23 cellular contexts compared by ENCODE assay signal in the genomic region with DNA sequence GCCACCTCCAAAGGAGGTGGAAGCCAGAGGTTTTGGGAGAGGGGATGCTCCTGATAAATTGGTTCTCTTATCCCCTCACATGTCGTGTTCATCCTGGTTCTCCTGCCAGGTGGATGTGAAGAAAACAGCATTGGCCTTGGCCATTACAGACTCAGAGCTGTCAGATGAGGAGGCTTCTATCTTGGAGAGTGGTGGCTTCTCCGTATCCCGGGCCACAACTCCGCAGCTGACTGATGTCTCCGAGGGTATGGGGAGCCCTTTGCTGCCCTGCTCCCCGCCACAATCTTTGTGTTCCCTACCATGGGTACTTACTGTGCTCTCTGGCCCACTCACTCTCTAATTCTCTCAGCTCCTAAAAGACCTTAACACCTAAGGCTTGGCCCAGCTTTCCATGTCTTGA. TPM values are rescaled to one million over a fixed set of nuclear protein-coding genes. Genes with fewer than 3 reads are reported as not detected.
DNase-seq lines count a peak whose midpoint lies in the region; ATAC-seq, FAIRE-seq and TF ChIP-seq lines count a peak whose summit lies in the region.
"Had no signal": no experiment of that assay in that cellular context is flagged by ENCODE, and none has a peak within 500 bp of the region (broad histone marks: within the 10 kb centered on the region; RNA-seq: fewer than 3 reads in every experiment).

No MANE protein-coding gene starts in this region.

- H3K4me1 ChIP-seq in kidney (ENCODE audit: control insufficient read depth in 1 of 2, insufficient read depth in 1 of 2, low read depth in 1 of 2, low read length in 2 of 2) = peaks cover 13 to 14% of the 10 kb centered on the region in 2 donors

- TF ChIP-seq CTCF in CD4-positive, alpha-beta T cell (IDR thresholded peaks at IDR 0.05) = no peak
- TF ChIP-seq CTCF in neural crest cell (conservative IDR thresholded peaks at IDR 0.05) = no peak
- TF ChIP-seq CTCF in kidney (IDR thresholded peaks at IDR 0.05; ENCODE audit: borderline replicate concordance, extremely low read depth, insufficient read depth) = no peak

- peaks cover 39 to 44% of the 10 kb centered on the region in 2 donors for H3K36me3 ChIP-seq in kidney (ENCODE audit: control insufficient read depth in 1 of 2, insufficient read depth in 2 of 2, low read length in 2 of 2)

- H3K27ac Mint-ChIP-seq in T-helper 2 cell treated with Interferon-gamma antibody and Interleukin-4, amounts not matched to agents 5 μg/mL and 100 μg/mL, for 36 hours = peak overlapping the region; percentile 68
- peak overlapping the region; percentile 81 for H3K27ac Mint-ChIP-seq in CD4-positive, alpha-beta T cell
- peak overlapping the region; percentile 58 for H3K27ac Mint-ChIP-seq in activated naive CD8-positive, alpha-beta T cell
- no peak overlapping the region for H3K27ac Mint-ChIP-seq in neural crest cell (ENCODE audit: unreplicated experiment)
- H3K27ac Mint-ChIP-seq: mesothelial cell of epicardium had no signal

- no peak for FAIRE-seq in kidney (lab: Jason Lieb, UNC)
- FAIRE-seq: astrocyte had no signal

- POLR2A ChIA-PET in CD4-positive, alpha-beta T cell (lab: Charles Lee) = interaction anchor here (0.6 to 4.4 kb wide), 10 partner anchors 11 to 98 kb away, joined by 3 to 41 read pairs (median 3); a partner anchor contains a TSS

- no peaks in the 10 kb centered on the region for H3K9me3 Mint-ChIP-seq in T-helper 2 cell treated with Interferon-gamma antibody and Interleukin-4, amounts not matched to agents 5 μg/mL and 100 μg/mL, for 36 hours
- H3K9me3 Mint-ChIP-seq in CD4-positive, alpha-beta T cell = no peaks in the 10 kb centered on the region
- H3K9me3 Mint-ChIP-seq in activated naive CD8-positive, alpha-beta T cell (ENCODE audit: low read depth) = no peaks in the 10 kb centered on the region
- no peaks in the 10 kb centered on the region for H3K9me3 Mint-ChIP-seq in neural crest cell
- H3K9me3 Mint-ChIP-seq: central memory CD8-positive, alpha-beta T cell; immature natural killer cell; mesothelial cell of epicardium had no signal

- peaks cover 38% of the 10 kb centered on the region for H3K4me1 Mint-ChIP-seq in T-helper 2 cell treated with Interferon-gamma antibody and Interleukin-4, amounts not matched to agents 5 μg/mL and 100 μg/mL, for 36 hours (ENCODE audit: low read depth)
- H3K4me1 Mint-ChIP-seq in CD4-positive, alpha-beta T cell (ENCODE audit: low read depth) = peaks cover 59% of the 10 kb centered on the region
- peaks cover 47% of the 10 kb centered on the region for H3K4me1 Mint-ChIP-seq in activated naive CD8-positive, alpha-beta T cell (ENCODE audit: low read depth)
- peaks cover 19% of the 10 kb centered on the region for H3K4me1 Mint-ChIP-seq in neural crest cell

- DNase-seq in T-helper 2 cell treated with Interferon-gamma antibody and Interleukin-4, amounts not matched to agents 5 μg/mL and 100 μg/mL, for 36 hours (ENCODE audit: low spot score) = no peak
- no peak for DNase-seq in T-helper 2 cell
- no peak for DNase-seq in CD4-positive, alpha-beta T cell
- no peak for DNase-seq in neural crest cell (ENCODE audit: low read depth, low spot score)
- DNase-seq in mesenteric fat pad (ENCODE audit: low spot score) = no peak
- DNase-seq in kidney = no peak
- DNase-seq: 8988T; activated CD4-positive, CD25-positive, alpha-beta regulatory T cell; activated gamma-delta T cell treated with Interleukin-2 at 50 U/mL for 16 hours; AML-193; foreskin fibroblast; immature natural killer cell; left lung; MV-4-11; NCI-H2171; NCI-H524 treated with DMSO at 0.1 percent for 48 hours; RPMI8226 had no signal

- intact Hi-C loops in CD4-positive, alpha-beta T cell (cut with DNase I, micrococcal nuclease) = no loop called here
- intact Hi-C loops in kidney (cut with DNase I) = no loop called here

- no peaks in the 10 kb centered on the region for H3K27me3 ChIP-seq in CD4-positive, alpha-beta T cell (ENCODE audit: control insufficient read depth, insufficient read depth, low read length)
- H3K27me3 ChIP-seq: left lung had no signal

- no peak overlapping the region for H3K4me3 Mint-ChIP-seq in T-helper 2 cell treated with Interferon-gamma antibody and Interleukin-4, amounts not matched to agents 5 μg/mL and 100 μg/mL, for 36 hours
- H3K4me3 Mint-ChIP-seq in CD4-positive, alpha-beta T cell = peak overlapping the region; percentile 63
- peak overlapping the region; percentile 13 for H3K4me3 Mint-ChIP-seq in activated naive CD8-positive, alpha-beta T cell
- peak overlapping the region; percentile 89 for H3K4me3 Mint-ChIP-seq in neural crest cell
- H3K4me3 Mint-ChIP-seq: central memory CD8-positive, alpha-beta T cell; mesothelial cell of epicardium had no signal

- H3K27ac ChIP-seq in CD4-positive, alpha-beta T cell (ENCODE audit: low read depth, low read length) = no peak overlapping the region
- H3K27ac ChIP-seq in kidney (ENCODE audit: low read depth in 2 of 2, low read length in 2 of 2) = no peak overlapping the region
- H3K27ac ChIP-seq: SK-N-MC had no signal

- peaks cover 40% of the 10 kb centered on the region for H3K36me3 Mint-ChIP-seq in T-helper 2 cell treated with Interferon-gamma antibody and Interleukin-4, amounts not matched to agents 5 μg/mL and 100 μg/mL, for 36 hours (ENCODE audit: low read depth)
- peaks cover 83% of the 10 kb centered on the region for H3K36me3 Mint-ChIP-seq in CD4-positive, alpha-beta T cell (ENCODE audit: low read depth)
- peaks cover 3% of the 10 kb centered on the region for H3K36me3 Mint-ChIP-seq in activated naive CD8-positive, alpha-beta T cell
- H3K36me3 Mint-ChIP-seq in neural crest cell (ENCODE audit: low read depth) = peaks cover 6% of the 10 kb centered on the region

- CTCF ChIA-PET in CD4-positive, alpha-beta T cell (lab: Charles Lee) = interaction anchor here (1.2 kb wide), 1 partner anchor 152 kb away, joined by 3 read pairs; no protein-coding TSS in a partner anchor

- no peak overlapping the region for H3K4me3 ChIP-seq in kidney (ENCODE audit: low read length in 2 of 2)
- H3K4me3 ChIP-seq: left lung, SK-N-MC had no signal

- no peaks in the 10 kb centered on the region for H3K27me3 Mint-ChIP-seq in T-helper 2 cell treated with Interferon-gamma antibody and Interleukin-4, amounts not matched to agents 5 μg/mL and 100 μg/mL, for 36 hours (ENCODE audit: low read depth)
- no peaks in the 10 kb centered on the region for H3K27me3 Mint-ChIP-seq in CD4-positive, alpha-beta T cell
- no peaks in the 10 kb centered on the region for H3K27me3 Mint-ChIP-seq in activated naive CD8-positive, alpha-beta T cell
- no peaks in the 10 kb centered on the region for H3K27me3 Mint-ChIP-seq in neural crest cell (ENCODE audit: low read depth)
- H3K27me3 Mint-ChIP-seq: central memory CD8-positive, alpha-beta T cell had no signal

- H3K9me3 ChIP-seq in CD4-positive, alpha-beta T cell (ENCODE audit: control insufficient read depth, low read length) = no peaks in the 10 kb centered on the region
- H3K9me3 ChIP-seq in kidney (ENCODE audit: control insufficient read depth in 1 of 2, low read length in 2 of 2) = no peaks in the 10 kb centered on the region
- H3K9me3 ChIP-seq: left lung had no signal

- no peak overlapping the region for H3K9ac ChIP-seq in kidney (ENCODE audit: low read length in 2 of 2)

- no peak for ATAC-seq in CD4-positive, alpha-beta T cell (ENCODE audit: poor library complexity)
- no peak for ATAC-seq in GM21367 (IDR thresholded peaks at IDR 0.05; ENCODE audit: unreplicated experiment)
- ATAC-seq: left lung had no signal

RNA-seq across cellular contexts. Expression of a gene that starts 3.5 kb away (rescaled TPM):
- 10 to 100 TPM; 82.3 to 83.2 TPM for total RNA-seq in CD4-positive, alpha-beta T cell
- total RNA-seq in neural crest cell (84.6 and 86.0 TPM in 2 replicates), mesenteric fat pad (68.1 TPM), kidney (106 TPM)
- polyA plus RNA-seq in kidney (ENCODE audit: insufficient read depth, low read depth, low replicate concordance) = 112 TPM

RNA-seq across cellular contexts. Expression of a gene that starts 4.8 kb away (rescaled TPM):
- 10 to 100 TPM; 42.3 to 43.4 TPM for total RNA-seq in CD4-positive, alpha-beta T cell
- total RNA-seq in neural crest cell (39.9 and 42.1 TPM in 2 replicates), mesenteric fat pad (82.8 TPM), kidney (97.5 TPM)
- polyA plus RNA-seq in kidney (ENCODE audit: insufficient read depth, low read depth, low replicate concordance) = 131 TPM

RNA-seq across cellular contexts. Expression of a gene that starts 11.7 kb away (rescaled TPM):
- under 1 TPM; 0.36 to 0.96 TPM for total RNA-seq in CD4-positive, alpha-beta T cell
- 0.34 and 1.5 TPM in 2 replicates for total RNA-seq in neural crest cell
- total RNA-seq in mesenteric fat pad = 0.93 TPM
- total RNA-seq in kidney = 2.8 TPM
- 10.9 TPM for polyA plus RNA-seq in kidney (ENCODE audit: insufficient read depth, low read depth, low replicate concordance)

RNA-seq across cellular contexts. Expression of a gene that starts 20.9 kb away (rescaled TPM):
- 1 to 10 TPM; 7.2 to 8.5 TPM for total RNA-seq in CD4-positive, alpha-beta T cell
- 23.5 and 26.8 TPM in 2 replicates for total RNA-seq in neural crest cell
- 13.8 TPM for total RNA-seq in mesenteric fat pad
- 17.5 TPM for total RNA-seq in kidney
- polyA plus RNA-seq in kidney (ENCODE audit: insufficient read depth, low read depth, low replicate concordance) = 17.7 TPM

RNA-seq across cellular contexts. Expression of a gene that starts 25.1 kb away (rescaled TPM):
- 10 to 100 TPM; 65.9 to 67.4 TPM for total RNA-seq in CD4-positive, alpha-beta T cell
- total RNA-seq in neural crest cell (26.6 and 30.1 TPM in 2 replicates), mesenteric fat pad (31.3 TPM), kidney (44.8 TPM)
- 72.6 TPM for polyA plus RNA-seq in kidney (ENCODE audit: insufficient read depth, low read depth, low replicate concordance)
